In genomic region chr5:154757647-154758406, GRCh38 we compare ENCODE assay signal across 2 cellular contexts.
TF ChIP-seq lines count a peak whose summit lies in the region.

No MANE protein-coding gene starts in this region.

TF ChIP-seq in SK-N-SH, 30 proteins besides CTCF, POLR2A, EP300 and RAD21 (continued from another document):
- TF ChIP-seq IRF3 (IDR thresholded peaks at IDR 0.05; ENCODE audit: low read depth, low read length) = no peak
- TF ChIP-seq RFX5 (IDR thresholded peaks at IDR 0.05; ENCODE audit: low read length) = no peak
- TF ChIP-seq CHD2 (IDR thresholded peaks at IDR 0.05; ENCODE audit: low read length, partially characterized antibody) = no peak
- no peak for TF ChIP-seq NRF1 (IDR thresholded peaks at IDR 0.05; ENCODE audit: low read depth, low read length)
- no peak for TF ChIP-seq YY1 (IDR thresholded peaks at IDR 0.05; ENCODE audit: low read depth)
- TF ChIP-seq PBX3 (IDR thresholded peaks at IDR 0.05) = no peak
- no peak for TF ChIP-seq POLR2AphosphoS5 (IDR thresholded peaks at IDR 0.05; ENCODE audit: low read depth, low read length)
- no peak for TF ChIP-seq RCOR1 (IDR thresholded peaks at IDR 0.05; ENCODE audit: low read length)
- no peak for TF ChIP-seq SMC3 (IDR thresholded peaks at IDR 0.05; ENCODE audit: low read depth, low read length)
- TF ChIP-seq FOSL2 (IDR thresholded peaks at IDR 0.05; ENCODE audit: borderline replicate concordance, low read depth) = no peak
- no peak for TF ChIP-seq FOXM1 (IDR thresholded peaks at IDR 0.05; ENCODE audit: low read depth)

TF ChIP-seq in SK-N-SH treated with all-trans-retinoic acid at 6 μM for 48 hours, 23 proteins besides CTCF, POLR2A, EP300 and RAD21 (continued from another document):
- TF ChIP-seq TSHZ2 (CRISPR knock-in tag; IDR thresholded peaks at IDR 0.05) (no peak), ESRRG (CRISPR knock-in tag; IDR thresholded peaks at IDR 0.05) (no peak), CSDC2 (CRISPR knock-in tag; IDR thresholded peaks at IDR 0.05) (no peak), ZFP3 (CRISPR knock-in tag; IDR thresholded peaks at IDR 0.05) (no peak), CREB5 (CRISPR knock-in tag; IDR thresholded peaks at IDR 0.05; ENCODE audit: low read depth) (no peak), PPARA (CRISPR knock-in tag; IDR thresholded peaks at IDR 0.05; ENCODE audit: borderline replicate concordance) (no peak), ZC3H10 (CRISPR knock-in tag; IDR thresholded peaks at IDR 0.05) (no peak)
